In genomic region chr16:69397821-69398521, GRCh38 we compare ENCODE assay signal across 1 cellular context.
A peak's percentile ranks its signal among the peaks of the same experiment; 100 is the strongest.
TF ChIP-seq lines count a peak whose summit lies in the region.

No MANE protein-coding gene starts in this region.

TF ChIP-seq in K562, 482 proteins besides CTCF, POLR2A, EP300 and RAD21:
- TF ChIP-seq, protein P1, sequence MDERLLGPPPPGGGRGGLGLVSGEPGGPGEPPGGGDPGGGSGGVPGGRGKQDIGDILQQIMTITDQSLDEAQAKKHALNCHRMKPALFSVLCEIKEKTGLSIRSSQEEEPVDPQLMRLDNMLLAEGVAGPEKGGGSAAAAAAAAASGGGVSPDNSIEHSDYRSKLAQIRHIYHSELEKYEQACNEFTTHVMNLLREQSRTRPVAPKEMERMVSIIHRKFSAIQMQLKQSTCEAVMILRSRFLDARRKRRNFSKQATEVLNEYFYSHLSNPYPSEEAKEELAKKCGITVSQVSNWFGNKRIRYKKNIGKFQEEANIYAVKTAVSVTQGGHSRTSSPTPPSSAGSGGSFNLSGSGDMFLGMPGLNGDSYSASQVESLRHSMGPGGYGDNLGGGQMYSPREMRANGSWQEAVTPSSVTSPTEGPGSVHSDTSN (CRISPR knock-in tag; IDR thresholded peaks at IDR 0.05; ENCODE audit: low read depth), result no peak
- TF ChIP-seq, protein P1 (tag; conservative IDR thresholded peaks at IDR 0.05; ENCODE audit: low read depth), result peak; percentile 60
- TF ChIP-seq KDM1A (IDR thresholded peaks at IDR 0.05) (peak in 1 of 2 experiments; percentile 42; a peak in 1 of 4 replicates), PKNOX1 (IDR thresholded peaks at IDR 0.05) (peak; percentile 32; the same call in 1 of the 2 replicates), MEIS2 (IDR thresholded peaks at IDR 0.05; ENCODE audit: partially characterized antibody) (peak; percentile 74), FOSL1 (tag; conservative IDR thresholded peaks at IDR 0.05) (peak; percentile 41; the same call in 1 of the 2 replicates), FOXP4 (CRISPR knock-in tag; IDR thresholded peaks at IDR 0.05; ENCODE audit: borderline replicate concordance) (0 out of 2 replicates have a peak, but pooled peaks have one; percentile 23), CAMTA2 (CRISPR knock-in tag; conservative IDR thresholded peaks at IDR 0.05) (no peak)
- TF ChIP-seq, protein P2, sequence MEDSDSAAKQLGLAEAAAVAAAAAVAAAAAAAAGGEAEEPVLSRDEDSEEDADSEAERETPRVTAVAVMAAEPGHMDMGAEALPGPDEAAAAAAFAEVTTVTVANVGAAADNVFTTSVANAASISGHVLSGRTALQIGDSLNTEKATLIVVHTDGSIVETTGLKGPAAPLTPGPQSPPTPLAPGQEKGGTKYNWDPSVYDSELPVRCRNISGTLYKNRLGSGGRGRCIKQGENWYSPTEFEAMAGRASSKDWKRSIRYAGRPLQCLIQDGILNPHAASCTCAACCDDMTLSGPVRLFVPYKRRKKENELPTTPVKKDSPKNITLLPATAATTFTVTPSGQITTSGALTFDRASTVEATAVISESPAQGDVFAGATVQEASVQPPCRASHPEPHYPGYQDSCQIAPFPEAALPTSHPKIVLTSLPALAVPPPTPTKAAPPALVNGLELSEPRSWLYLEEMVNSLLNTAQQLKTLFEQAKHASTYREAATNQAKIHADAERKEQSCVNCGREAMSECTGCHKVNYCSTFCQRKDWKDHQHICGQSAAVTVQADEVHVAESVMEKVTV (CRISPR knock-in tag; IDR thresholded peaks at IDR 0.05), result no peak
